Comparison of ENCODE assay signal across 10 cellular contexts in the genomic region with DNA sequence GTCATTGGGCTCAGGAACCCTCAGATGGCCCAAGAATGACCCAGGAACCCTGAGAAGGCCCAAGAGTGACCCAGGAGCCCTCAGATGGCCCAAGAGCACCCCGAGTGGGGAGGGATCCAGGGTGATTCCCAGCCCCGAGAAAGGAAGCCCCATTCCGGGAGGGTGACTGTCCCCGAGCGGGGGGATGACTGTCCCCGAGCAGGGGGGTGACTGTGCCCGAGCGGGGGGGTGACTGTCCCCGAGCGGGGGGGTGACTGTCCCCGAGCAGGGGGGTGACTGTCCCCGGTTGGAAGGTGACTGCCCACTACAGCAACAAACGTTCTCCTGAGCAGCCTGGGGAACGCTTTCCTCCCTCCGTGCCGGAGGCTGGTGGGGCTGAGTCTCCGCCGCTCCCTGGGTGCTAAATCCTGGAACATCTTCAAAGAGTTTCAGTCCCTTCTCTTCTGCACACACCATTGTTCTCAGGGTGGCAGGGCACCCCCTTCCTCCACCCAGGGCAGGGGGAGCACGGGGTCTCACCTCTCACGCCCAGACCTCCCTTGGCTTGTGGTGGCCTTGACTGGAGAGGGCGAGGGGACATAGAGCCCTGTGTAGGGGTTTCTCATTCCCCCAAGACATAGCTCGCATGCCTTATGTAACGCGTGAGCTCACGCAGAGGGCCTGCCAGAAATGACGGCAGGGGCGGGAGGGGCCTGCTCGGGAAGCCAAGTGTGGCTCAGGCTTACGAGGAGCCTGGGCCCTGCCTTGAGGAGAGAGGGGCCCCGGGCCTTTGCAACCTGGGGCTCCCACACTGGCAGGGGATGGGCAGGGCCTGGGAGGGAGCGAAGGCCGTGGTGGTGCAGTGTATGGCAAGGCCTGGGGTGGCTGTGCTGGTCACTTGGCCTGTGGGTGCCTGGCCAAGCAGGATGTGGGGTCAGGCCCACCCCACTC. TPM values are rescaled to one million over a fixed set of nuclear protein-coding genes. Genes with fewer than 3 reads are reported as not detected.
DNase-seq lines count a peak whose midpoint lies in the region; ATAC-seq and TF ChIP-seq lines count a peak whose summit lies in the region.
"Had no signal": no experiment of that assay in that cellular context is flagged by ENCODE, and none has a peak within 500 bp of the region (broad histone marks: within the 10 kb centered on the region; RNA-seq: fewer than 3 reads in every experiment).

No MANE protein-coding gene starts in this region.

- no peak overlapping the region for H3K4me3 Mint-ChIP-seq in nephron progenitor cell
- H3K4me3 Mint-ChIP-seq in naive thymus-derived CD8-positive, alpha-beta T cell, result peak overlapping the region in 2 of 10 donors; percentile 26 to 55
- no peak overlapping the region for H3K4me3 Mint-ChIP-seq in activated CD8-positive, alpha-beta T cell treated with anti-CD3 and anti-CD28 coated beads, Interleukin-2, amount 10 ng/mL, durations not matched to agents 7 days and 5 days

- POLR2A ChIA-PET in naive thymus-derived CD8-positive, alpha-beta T cell (lab: Charles Lee), result interaction anchor here (24.5 kb wide), 1 partner anchor 16 kb away, joined by 303 read pairs; a partner anchor contains a TSS
- POLR2A ChIA-PET in activated CD8-positive, alpha-beta T cell treated with anti-CD3 and anti-CD28 coated beads, Interleukin-2, amount 10 ng/mL, durations not matched to agents 7 days and 5 days (lab: Charles Lee), result no interaction called here

- peak in 1 of 2 donors; percentile 57 for TF ChIP-seq POLR2A in vagina (IDR thresholded peaks at IDR 0.05)

- H3K9me3 Mint-ChIP-seq in nephron progenitor cell, result peaks cover 3% of the 10 kb centered on the region
- peaks cover 0 to under 1% (median 0%) of the 10 kb centered on the region in 9 donors for H3K9me3 Mint-ChIP-seq in naive thymus-derived CD8-positive, alpha-beta T cell
- H3K9me3 Mint-ChIP-seq in activated CD8-positive, alpha-beta T cell treated with anti-CD3 and anti-CD28 coated beads, Interleukin-2, amount 10 ng/mL, durations not matched to agents 7 days and 5 days (ENCODE audit: insufficient read depth), result no peaks in the 10 kb centered on the region

- ATAC-seq in GM18498 (IDR thresholded peaks at IDR 0.05; ENCODE audit: unreplicated experiment), result no peak
- ATAC-seq in naive thymus-derived CD8-positive, alpha-beta T cell, result no peak
- no peak for ATAC-seq in activated CD8-positive, alpha-beta T cell treated with anti-CD3 and anti-CD28 coated beads, Interleukin-2, amount 10 ng/mL, durations not matched to agents 7 days and 5 days

- H3K27ac ChIP-seq in vagina, result peak overlapping the region; percentile 97

- H3K9ac ChIP-seq in adipocyte (ENCODE audit: low read length), result peak overlapping the region; percentile 93

- peaks cover 3% of the 10 kb centered on the region for H3K27me3 Mint-ChIP-seq in nephron progenitor cell (ENCODE audit: low read depth, poor library complexity)
- no peaks in the 10 kb centered on the region for H3K27me3 Mint-ChIP-seq in naive thymus-derived CD8-positive, alpha-beta T cell
- H3K27me3 Mint-ChIP-seq in activated CD8-positive, alpha-beta T cell treated with anti-CD3 and anti-CD28 coated beads, Interleukin-2, amount 10 ng/mL, durations not matched to agents 7 days and 5 days (ENCODE audit: low read depth), result peaks cover 4% of the 10 kb centered on the region
- H3K27me3 Mint-ChIP-seq: T-cell had no signal

- H3K4me3 ChIP-seq in adipocyte (ENCODE audit: low read length) (peak overlapping the region; percentile 74), fibroblast of pulmonary artery (replicated peaks; ENCODE audit: low read depth, low read length) (no peak overlapping the region), vagina (peak overlapping the region; percentile 18 to 29)

- peaks cover 40% of the 10 kb centered on the region for H3K4me1 ChIP-seq in adipocyte (ENCODE audit: control insufficient read depth, insufficient read depth, low read length)
- peaks cover 58% of the 10 kb centered on the region for H3K4me1 ChIP-seq in vagina

- H3K36me3 ChIP-seq in adipocyte (ENCODE audit: control insufficient read depth, insufficient read depth, low read length, severe bottlenecking) (no peaks in the 10 kb centered on the region), vagina (no peaks in the 10 kb centered on the region)

- no peaks in the 10 kb centered on the region for H3K36me3 Mint-ChIP-seq in nephron progenitor cell (ENCODE audit: low read depth)
- no peaks in the 10 kb centered on the region for H3K36me3 Mint-ChIP-seq in naive thymus-derived CD8-positive, alpha-beta T cell
- H3K36me3 Mint-ChIP-seq in activated CD8-positive, alpha-beta T cell treated with anti-CD3 and anti-CD28 coated beads, Interleukin-2, amount 10 ng/mL, durations not matched to agents 7 days and 5 days (ENCODE audit: low read depth), result no peaks in the 10 kb centered on the region
- H3K36me3 Mint-ChIP-seq: T-cell had no signal

- no peak for TF ChIP-seq CTCF in fibroblast of pulmonary artery (IDR thresholded peaks at IDR 0.05; ENCODE audit: low read length, missing control alignments)
- TF ChIP-seq CTCF in nephron progenitor cell (IDR thresholded peaks at IDR 0.05), result no peak
- no peak for TF ChIP-seq CTCF in vagina (IDR thresholded peaks at IDR 0.05)

- DNase-seq in adipocyte (ENCODE audit: low read depth) (peak; percentile 70), fibroblast of pulmonary artery (ENCODE audit: low read depth) (peak; percentile 89), nephron progenitor cell (no peak), vagina (ENCODE audit: extremely low spot score in 2 of 2) (no peak)
- DNase-seq in naive thymus-derived CD8-positive, alpha-beta T cell, result no peak
- no peak for DNase-seq in activated CD8-positive, alpha-beta T cell treated with anti-CD3 and anti-CD28 coated beads, Interleukin-2, amount 10 ng/mL, durations not matched to agents 7 days and 5 days
- DNase-seq: cortex of kidney, KBM-7 had no signal

- H3K9me3 ChIP-seq in adipocyte (ENCODE audit: control insufficient read depth, low read length) (no peaks in the 10 kb centered on the region), vagina (no peaks in the 10 kb centered on the region)

- intact Hi-C loops in vagina (cut with DNase I), result loop anchor here (2.0 kb wide), 1 partner anchor 15 kb away; a partner anchor contains a TSS

- peak overlapping the region; percentile 98 for H3K27ac Mint-ChIP-seq in nephron progenitor cell
- H3K27ac Mint-ChIP-seq in naive thymus-derived CD8-positive, alpha-beta T cell, result peak overlapping the region in 1 of 10 donors; percentile 32
- no peak overlapping the region for H3K27ac Mint-ChIP-seq in activated CD8-positive, alpha-beta T cell treated with anti-CD3 and anti-CD28 coated beads, Interleukin-2, amount 10 ng/mL, durations not matched to agents 7 days and 5 days
- H3K27ac Mint-ChIP-seq: T-cell had no signal

- H3K27me3 ChIP-seq in adipocyte (replicated peaks; ENCODE audit: control insufficient read depth, insufficient read depth, low read length) (no peaks in the 10 kb centered on the region), vagina (no peaks in the 10 kb centered on the region)

- H3K4me1 Mint-ChIP-seq in nephron progenitor cell, result peaks cover 34% of the 10 kb centered on the region
- H3K4me1 Mint-ChIP-seq in naive thymus-derived CD8-positive, alpha-beta T cell, result peaks cover 0 to 6% (median 2%) of the 10 kb centered on the region in 4 donors
- H3K4me1 Mint-ChIP-seq in activated CD8-positive, alpha-beta T cell treated with anti-CD3 and anti-CD28 coated beads, Interleukin-2, amount 10 ng/mL, durations not matched to agents 7 days and 5 days (ENCODE audit: low read depth), result peaks cover 17% of the 10 kb centered on the region

- CTCF ChIA-PET in activated CD8-positive, alpha-beta T cell treated with anti-CD3 and anti-CD28 coated beads, Interleukin-2, amount 10 ng/mL, durations not matched to agents 7 days and 5 days (lab: Charles Lee), result no interaction called here

RNA-seq across cellular contexts. Expression of a gene that starts 14.3 kb away (rescaled TPM):
- 53.8 TPM for total RNA-seq in vagina
- 100 to 1,000 TPM in 1 of 2 experiments, 10 to 100 TPM in 1; 98.3 to 105 TPM for total RNA-seq in naive thymus-derived CD8-positive, alpha-beta T cell
- under 1 TPM; 0.30 to 0.80 (median 0.53) TPM for polyA plus RNA-seq in naive thymus-derived CD8-positive, alpha-beta T cell
- 10 to 100 TPM; 41.2 to 41.4 TPM for total RNA-seq in activated CD8-positive, alpha-beta T cell treated with anti-CD3 and anti-CD28 coated beads, Interleukin-2, amount 10 ng/mL, durations not matched to agents 7 days and 5 days

RNA-seq across cellular contexts. Expression of a gene that starts 19.3 kb away (rescaled TPM):
- 92.3 TPM for total RNA-seq in vagina
- 10 to 100 TPM; 39.4 to 49.3 TPM for total RNA-seq in naive thymus-derived CD8-positive, alpha-beta T cell
- 10 to 100 TPM; 70.1 to 76.6 (median 74.9) TPM for polyA plus RNA-seq in naive thymus-derived CD8-positive, alpha-beta T cell
- 10 to 100 TPM; 69.7 to 74.4 TPM for total RNA-seq in activated CD8-positive, alpha-beta T cell treated with anti-CD3 and anti-CD28 coated beads, Interleukin-2, amount 10 ng/mL, durations not matched to agents 7 days and 5 days

Comparison
In these comparisons a context has a peak if more than half of its experiments do, and no peak if none do; other contexts are left out.
1. DNase-seq: peak in adipocyte (single experiment) and fibroblast of pulmonary artery (single experiment); none in nephron progenitor cell (single experiment), vagina (0 of 2), naive thymus-derived CD8-positive, alpha-beta T cell (0 of 10) and activated CD8-positive, alpha-beta T cell treated with anti-CD3 and anti-CD28 coated beads, Interleukin-2, amount 10 ng/mL, durations not matched to agents 7 days and 5 days (single experiment).